Comparison of ENCODE assay signal across 8 cellular contexts in the genomic region with DNA sequence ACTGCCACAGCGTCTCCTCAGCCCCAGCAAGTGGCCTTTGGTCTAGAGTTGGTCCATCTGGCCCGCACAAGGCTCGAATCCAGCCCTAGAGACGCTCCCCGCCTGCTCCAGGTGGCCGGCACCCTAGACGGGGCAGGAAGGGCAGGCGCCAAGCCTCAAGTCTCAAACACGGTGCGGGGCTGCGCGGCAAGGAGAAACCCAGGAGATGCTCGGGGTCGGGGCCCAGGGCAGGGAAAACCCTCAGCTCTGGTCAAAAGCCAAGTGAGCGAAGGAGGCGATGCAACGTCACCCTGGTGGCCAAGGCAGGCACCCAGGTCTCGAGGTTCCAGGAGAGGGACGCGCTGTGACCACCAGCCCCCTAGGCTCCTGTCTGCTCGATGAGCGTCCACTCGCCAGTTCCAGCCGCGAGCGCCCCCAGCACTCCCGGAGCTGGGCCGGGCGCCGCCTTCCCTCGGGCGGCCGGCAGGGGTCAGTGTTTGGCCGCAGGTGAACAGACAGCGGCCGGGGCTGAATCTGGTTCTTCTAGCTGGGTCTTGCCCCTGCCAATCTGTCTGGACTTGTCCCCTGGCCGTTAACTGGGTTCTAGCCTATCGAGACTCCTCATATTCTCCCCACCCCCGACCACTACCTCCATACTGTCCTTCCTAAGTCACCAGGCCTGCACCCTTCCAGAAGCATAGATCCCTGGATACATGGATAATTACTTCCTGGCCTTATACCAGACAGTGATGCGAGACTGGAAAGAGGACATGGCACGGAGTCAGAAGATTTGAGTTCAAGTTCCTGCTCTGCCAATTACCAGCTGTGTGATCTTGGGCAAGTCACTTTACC. TPM values are rescaled to one million over a fixed set of nuclear protein-coding genes. Genes with fewer than 3 reads are reported as not detected.
DNase-seq lines count a peak whose midpoint lies in the region; FAIRE-seq and TF ChIP-seq lines count a peak whose summit lies in the region.
"Had no signal": no experiment of that assay in that cellular context is flagged by ENCODE, and none has a peak within 500 bp of the region (broad histone marks: within the 10 kb centered on the region; RNA-seq: fewer than 3 reads in every experiment).

No MANE protein-coding gene starts in this region.

- H3K9me3 Mint-ChIP-seq in osteocyte (ENCODE audit: unreplicated experiment): no peaks in the 10 kb centered on the region

- no peak overlapping the region for H3K4me3 Mint-ChIP-seq in osteocyte (ENCODE audit: unreplicated experiment)

- H3K27me3 Mint-ChIP-seq in osteocyte (ENCODE audit: unreplicated experiment): peaks cover 64% of the 10 kb centered on the region

- DNase-seq in GM12891 (ENCODE audit: insufficient read length, low spot score) (peak; percentile 70), KG1 (lab: John Stamatoyannopoulos, UW) (peak; percentile 20), SJSA1 (ENCODE audit: low read depth in 1 of 2, low spot score in 2 of 2) (peak; percentile 60 to 63), glomerular visceral epithelial cell (ENCODE audit: extremely low spot score) (peak; percentile 58), osteocyte (ENCODE audit: extremely low spot score, unreplicated experiment) (peak; percentile 88), transverse colon (peak; percentile 68)
- peak; percentile 56 for DNase-seq in activated gamma-delta T cell treated with anti-CD3 and anti-CD28 coated beads, Interleukin-2, amount 50 U/mL, for 16 hours (ENCODE audit: low read depth)

- H3K36me3 Mint-ChIP-seq in osteocyte (ENCODE audit: unreplicated experiment): no peaks in the 10 kb centered on the region

- H3K9me3 ChIP-seq in SJSA1 (replicated peaks) (no peaks in the 10 kb centered on the region), transverse colon (no peaks in the 10 kb centered on the region)

- WGBS in transverse colon (ENCODE audit: low coverage in 1 of 2), 2 donors: 27 to 49% methylated on average over 3 to 37 of the region's 41 CpGs

- TF ChIP-seq CTCF in osteocyte (IDR thresholded peaks at IDR 0.05): peak; percentile 90
- TF ChIP-seq CTCF in transverse colon (IDR thresholded peaks at IDR 0.05): peak; percentile 86 to 95 (median 92)

- TF ChIP-seq POLR2A in GM12891 (IDR thresholded peaks at IDR 0.05; ENCODE audit: low read depth, low read length) (no peak), transverse colon (IDR thresholded peaks at IDR 0.05) (no peak)

- TF ChIP-seq EP300 in transverse colon (IDR thresholded peaks at IDR 0.05; ENCODE audit: low read depth): no peak

- no peak overlapping the region for H3K4me3 ChIP-seq in SJSA1
- no peak overlapping the region for H3K4me3 ChIP-seq in transverse colon

- H3K4me1 Mint-ChIP-seq in osteocyte (ENCODE audit: unreplicated experiment): no peaks in the 10 kb centered on the region

- in situ Hi-C loops in transverse colon (cut with MboI; ENCODE audit: low pct_ligation_motif_present in 1 of 4, low pct_unique_long_range_greater_than_20kb in 1 of 4, low sequenced_read_pairs in 3 of 4): loop anchor here (5.0 to 25.0 kb wide), 4 partner anchors 109 to 359 kb away; no protein-coding TSS in a partner anchor

- intact Hi-C loops in transverse colon (cut with DNase I; ENCODE audit: low total_unique reads): loop anchor here (5.0 kb wide), 1 partner anchor 109 kb away; no protein-coding TSS in a partner anchor

- H3K36me3 ChIP-seq in SJSA1 (no peaks in the 10 kb centered on the region), transverse colon (no peaks in the 10 kb centered on the region)

- FAIRE-seq in GM12891 (lab: Jason Lieb, UNC): peak; percentile 76

- peaks cover 42% of the 10 kb centered on the region for H3K27me3 ChIP-seq in SJSA1 (replicated peaks)
- peaks cover 12% of the 10 kb centered on the region for H3K27me3 ChIP-seq in transverse colon

- H3K27ac Mint-ChIP-seq in osteocyte (ENCODE audit: unreplicated experiment): no peak overlapping the region

- H3K4me1 ChIP-seq in SJSA1 (replicated peaks) (no peaks in the 10 kb centered on the region), transverse colon (peaks cover 0 to 6% (median 3%) of the 10 kb centered on the region in 4 donors)

- H3K27ac ChIP-seq in SJSA1 (no peak overlapping the region), transverse colon (no peak overlapping the region)

TF ChIP-seq in GM12891, 5 proteins besides CTCF, POLR2A, EP300 and RAD21:
- TF ChIP-seq POLR2AphosphoS5 (IDR thresholded peaks at IDR 0.05; ENCODE audit: low read depth, low read length) (no peak), SPI1 (IDR thresholded peaks at IDR 0.05; ENCODE audit: low read depth, low read length) (no peak), PAX5 (IDR thresholded peaks at IDR 0.05; ENCODE audit: insufficient read depth, low read length, severe bottlenecking) (no peak), TAF1 (IDR thresholded peaks at IDR 0.05; ENCODE audit: low read depth, low read length) (no peak), POU2F2 (IDR thresholded peaks at IDR 0.05; ENCODE audit: low read depth, low read length) (no peak)
TF ChIP-seq in GM12891: peak in this region for 0.

RNA-seq across cellular contexts. Expression of a gene that starts 44.0 kb away (rescaled TPM):
- not detected for polyA plus RNA-seq in GM12891 (2012; ENCODE audit: low read depth, missing spikeins)
- total RNA-seq in SJSA1 (2014; rRNA removed; shearing (Covaris generic)): not detected in 2 replicates
- total RNA-seq in osteocyte (not detected in 2 replicates), transverse colon (1 to 10 TPM in 1 of 4 donors, not detected in 3; 4.4 TPM)
- total RNA-seq: temporal lobe had no signal

RNA-seq across cellular contexts. Expression of a gene that starts 44.6 kb away (rescaled TPM):
- polyA plus RNA-seq in GM12891 (2012; ENCODE audit: low read depth, missing spikeins): not detected
- not detected in 2 replicates for total RNA-seq in SJSA1 (2014; rRNA removed; shearing (Covaris generic))
- total RNA-seq in osteocyte (not detected in 2 replicates), transverse colon (1 to 10 TPM in 1 of 4 donors, not detected in 3; 4.1 TPM)
- total RNA-seq: temporal lobe had no signal

RNA-seq across cellular contexts. Expression of a gene that starts 50.2 kb away (rescaled TPM):
- polyA plus RNA-seq in GM12891 (2012; ENCODE audit: low read depth, missing spikeins): not detected
- total RNA-seq in SJSA1 (2014; rRNA removed; shearing (Covaris generic)): not detected in 2 replicates
- not detected in 2 replicates for total RNA-seq in osteocyte
- total RNA-seq in transverse colon: 1 to 10 TPM; 1.2 to 5.7 (median 3.5) TPM
- total RNA-seq: temporal lobe had no signal

RNA-seq across cellular contexts. Expression of a gene that starts 52.2 kb away (rescaled TPM):
- polyA plus RNA-seq in GM12891 (2012; ENCODE audit: low read depth, missing spikeins): 0.14 TPM
- 0.11 TPM in 1 of 2 replicates, not detected in the other for total RNA-seq in SJSA1 (2014; rRNA removed; shearing (Covaris generic))
- not detected in 2 replicates for total RNA-seq in osteocyte
- total RNA-seq in transverse colon: 10 to 100 TPM; 19.8 to 54.3 (median 29.4) TPM
- total RNA-seq: temporal lobe had no signal

Comparison
In these comparisons a context has a peak if more than half of its experiments do, and no peak if none do; other contexts are left out.
1. DNase-seq: peak in every context shown above with its lines; median percentile 88 in osteocyte; 70 in GM12891; 68 in transverse colon; 62 in SJSA1; 58 in glomerular visceral epithelial cell; 56 in activated gamma-delta T cell treated with anti-CD3 and anti-CD28 coated beads, Interleukin-2, amount 50 U/mL, for 16 hours; 20 in KG1.